8 cellular contexts compared by ENCODE assay signal in the genomic region with DNA sequence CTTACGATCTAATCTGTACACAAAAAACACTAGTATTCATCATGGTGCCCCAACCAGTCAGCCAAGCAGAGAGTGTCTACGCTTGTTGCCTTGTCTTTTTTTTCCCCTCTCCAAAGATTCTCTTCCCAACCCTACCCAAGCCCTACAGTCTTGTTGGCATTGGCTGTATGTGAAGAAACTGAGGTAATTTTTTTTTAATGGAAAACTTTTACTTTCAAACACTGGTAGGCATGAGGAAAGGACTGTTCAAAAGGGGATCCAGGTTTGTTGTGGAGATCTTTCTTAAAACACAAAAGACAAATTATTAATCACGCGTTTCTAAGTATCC.
DNase-seq lines count a peak whose midpoint lies in the region; ATAC-seq and TF ChIP-seq lines count a peak whose summit lies in the region.

No MANE protein-coding gene starts in this region.

- peak overlapping the region; percentile 75 for H3K4me3 Mint-ChIP-seq in Caco-2 (ENCODE audit: unreplicated experiment)

- H3K27me3 ChIP-seq in Caco-2 (replicated peaks; ENCODE audit: control insufficient read depth, insufficient read depth, low read length) (no peaks in the 10 kb centered on the region), breast epithelium (no peaks in the 10 kb centered on the region), osteoblast (ENCODE audit: insufficient read depth, low read length) (no peaks in the 10 kb centered on the region)

- in situ Hi-C loops in ACHN (cut with HindIII; ENCODE audit: low pct_ligation_motif_present, low pct_unique_long_range_greater_than_20kb, low sequenced_read_pairs), result no loop called here

- peak overlapping the region; percentile 97 for H3K4me2 ChIP-seq in osteoblast (ENCODE audit: insufficient read depth, low read length)

- TF ChIP-seq CTCF in Caco-2 (IDR thresholded peaks at IDR 0.05; ENCODE audit: insufficient read depth in 1 of 2, low read depth in 1 of 2, low read length in 1 of 2, severe bottlenecking in 1 of 2, unreplicated experiment in 1 of 2) (no peak), LNCaP clone FGC (IDR thresholded peaks at IDR 0.05; ENCODE audit: control insufficient read depth, extremely low read depth, insufficient read depth) (no peak), breast epithelium (IDR thresholded peaks at IDR 0.05) (no peak), osteoblast (IDR thresholded peaks at IDR 0.05; ENCODE audit: extremely low read depth, low read depth, low read length) (no peak)

- POLR2A ChIA-PET in Caco-2 (lab: Charles Lee), result no interaction called here

- peak overlapping the region in 1 of 2 donors; percentile 69 for H3K27ac ChIP-seq in breast epithelium
- no peak overlapping the region for H3K27ac ChIP-seq in osteoblast (ENCODE audit: low read depth, low read length)

- no peak for TF ChIP-seq POLR2A in breast epithelium (IDR thresholded peaks at IDR 0.05)

- peaks cover 24% of the 10 kb centered on the region for H3K4me1 Mint-ChIP-seq in Caco-2 (ENCODE audit: low read depth, unreplicated experiment)

- H2AFZ ChIP-seq in osteoblast (ENCODE audit: low read length), result no peak overlapping the region

- H3K9me3 ChIP-seq in Caco-2 (no peaks in the 10 kb centered on the region), breast epithelium (no peaks in the 10 kb centered on the region), osteoblast (ENCODE audit: low read depth, low read length) (no peaks in the 10 kb centered on the region)

- H3K4me1 ChIP-seq in Caco-2, result 0 out of 2 replicates have a peak, but pooled peaks cover 6% of the 10 kb centered on the region
- H3K4me1 ChIP-seq in breast epithelium, result no peaks in the 10 kb centered on the region
- H3K4me1 ChIP-seq in osteoblast (ENCODE audit: insufficient read depth, low read length), result peaks cover 7% of the 10 kb centered on the region

- no peak for DNase-seq in Caco-2
- no peak for DNase-seq in LNCaP clone FGC (ENCODE audit: low read depth)
- no peak for DNase-seq in breast epithelium (ENCODE audit: low spot score in 2 of 2)
- no peak for DNase-seq in osteoblast (ENCODE audit: insufficient read length, low spot score, missing footprints)
- DNase-seq in ACHN, result no peak
- no peak for DNase-seq in DMS79 (lab: John Stamatoyannopoulos, UW)
- no peak for DNase-seq in NCI-H524 (lab: John Stamatoyannopoulos, UW)

- peaks cover 17% of the 10 kb centered on the region for H3K36me3 Mint-ChIP-seq in Caco-2 (ENCODE audit: insufficient read depth, unreplicated experiment)

- CTCF ChIA-PET in Caco-2 (lab: Charles Lee), result no interaction called here

- peak overlapping the region; percentile 46 for H3K4me3 ChIP-seq in Caco-2 (ENCODE audit: low read depth, low read length)
- H3K4me3 ChIP-seq in LNCaP clone FGC (ENCODE audit: low read depth, low read length), result peak overlapping the region; percentile 73; the same call in 1 of the 2 replicates
- H3K4me3 ChIP-seq in breast epithelium, result peak overlapping the region in 2 of 3 donors; percentile 53 to 70
- no peak overlapping the region for H3K4me3 ChIP-seq in osteoblast (ENCODE audit: insufficient read depth, low read length)

- intact Hi-C loops in Caco-2 (cut with micrococcal nuclease; ENCODE audit: unreplicated experiment), result no loop called here
- intact Hi-C loops in breast epithelium (cut with DNase I; ENCODE audit: low total_unique reads), result no loop called here

- H3K27ac Mint-ChIP-seq in Caco-2 (ENCODE audit: unreplicated experiment), result peak overlapping the region; percentile 72

- BruUV-seq in Caco-2 (replicated peaks; lab: Mats Ljungman, UMichigan), result no TSS peak

- H4K20me1 ChIP-seq in osteoblast (ENCODE audit: insufficient read depth, low read length), result no peaks in the 10 kb centered on the region

- H3K36me3 ChIP-seq in Caco-2 (ENCODE audit: control insufficient read depth, insufficient read depth, low read length) (no peaks in the 10 kb centered on the region), breast epithelium (no peaks in the 10 kb centered on the region), osteoblast (ENCODE audit: insufficient read depth, low read length) (no peaks in the 10 kb centered on the region)

- no peaks in the 10 kb centered on the region for H3K79me2 ChIP-seq in osteoblast (ENCODE audit: insufficient read depth, low read length)

- no peak for ATAC-seq in HG02938 (IDR thresholded peaks at IDR 0.05; ENCODE audit: unreplicated experiment)

- no peaks in the 10 kb centered on the region for H3K27me3 Mint-ChIP-seq in Caco-2 (ENCODE audit: insufficient read depth, unreplicated experiment)

- H3K9me3 Mint-ChIP-seq in Caco-2 (ENCODE audit: unreplicated experiment), result no peaks in the 10 kb centered on the region
